Comparison of ENCODE assay signal across 10 cellular contexts in the genomic region with DNA sequence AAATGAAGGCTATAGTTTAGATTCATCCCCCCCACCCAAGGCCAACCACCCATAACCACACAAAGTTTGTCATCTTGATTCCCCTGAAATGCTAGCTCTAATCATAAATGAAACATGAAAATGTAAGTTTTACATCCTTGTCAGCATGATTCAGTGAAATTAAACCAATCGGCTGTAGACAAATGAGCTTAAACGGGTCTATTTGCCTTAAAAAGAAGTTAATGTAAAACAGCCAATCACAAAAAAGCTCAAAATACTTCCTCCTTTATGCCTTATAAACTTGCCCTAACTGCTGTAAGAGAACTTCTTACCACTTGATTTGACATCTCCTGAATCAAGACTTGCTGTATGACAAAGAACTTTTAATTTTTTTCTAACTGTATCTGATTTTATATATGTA. TPM values are rescaled to one million over a fixed set of nuclear protein-coding genes. Genes with fewer than 3 reads are reported as not detected.
A peak's percentile ranks its signal among the peaks of the same experiment; 100 is the strongest.
DNase-seq lines count a peak whose midpoint lies in the region; ATAC-seq and TF ChIP-seq lines count a peak whose summit lies in the region.
"Had no signal": no experiment of that assay in that cellular context is flagged by ENCODE, and none has a peak within 500 bp of the region (broad histone marks: within the 10 kb centered on the region; RNA-seq: fewer than 3 reads in every experiment).

No MANE protein-coding gene starts in this region.

- TF ChIP-seq CTCF in AG04449 (IDR thresholded peaks at IDR 0.05; ENCODE audit: insufficient read depth, low read length, missing control alignments), result no peak

- H3K27ac Mint-ChIP-seq in IgD-negative memory B cell, result peak overlapping the region in 1 of 3 donors; percentile 89
- H3K27ac Mint-ChIP-seq in activated naive CD8-positive, alpha-beta T cell, result peak overlapping the region; percentile 10

- ATAC-seq in HG03460 (IDR thresholded peaks at IDR 0.05; ENCODE audit: unreplicated experiment), result no peak

- CTCF ChIA-PET in AG04449 (lab: Yijun Ruan, JAX), result interaction anchor here (0.7 to 14.9 kb wide), 6 partner anchors 9 to 455 kb away, joined by 3 to 278 read pairs (median 5); no protein-coding TSS in a partner anchor

- peaks cover 7 to 21% (median 20%) of the 10 kb centered on the region in 3 donors for H3K4me1 Mint-ChIP-seq in IgD-negative memory B cell
- peaks cover 22% of the 10 kb centered on the region for H3K4me1 Mint-ChIP-seq in activated naive CD8-positive, alpha-beta T cell (ENCODE audit: low read depth)

- DNase-seq in AG04449 (ENCODE audit: low read depth, low spot score) (peak; percentile 28), kidney tubule cell (ENCODE audit: low spot score) (peak; percentile 36), retina (no peak), NCI-H446 treated with DMSO at 0.1 percent for 48 hours (lab: John Stamatoyannopoulos, UW) (no peak), T1000 (lab: John Stamatoyannopoulos, UW) (no peak)
- DNase-seq: cerebellar nuclear complex, NCI-H2081 treated with DMSO at 0.1 percent for 48 hours had no signal

- H3K9me3 Mint-ChIP-seq in IgD-negative memory B cell, result no peaks in the 10 kb centered on the region
- H3K9me3 Mint-ChIP-seq in activated naive CD8-positive, alpha-beta T cell (ENCODE audit: low read depth), result no peaks in the 10 kb centered on the region

- no peaks in the 10 kb centered on the region for H3K27me3 Mint-ChIP-seq in IgD-negative memory B cell
- no peaks in the 10 kb centered on the region for H3K27me3 Mint-ChIP-seq in activated naive CD8-positive, alpha-beta T cell

- no peak overlapping the region for H3K4me3 ChIP-seq in AG04449 (ENCODE audit: low read depth, low read length)

- POLR2A ChIA-PET in AG04449 (lab: Yijun Ruan, JAX), result no interaction called here

- peak overlapping the region in 3 of 4 donors; percentile 86 to 94 (median 91) for H3K4me3 Mint-ChIP-seq in IgD-negative memory B cell
- peak overlapping the region; percentile 4 for H3K4me3 Mint-ChIP-seq in activated naive CD8-positive, alpha-beta T cell

- peaks cover 1% of the 10 kb centered on the region for H3K36me3 Mint-ChIP-seq in IgD-negative memory B cell
- H3K36me3 Mint-ChIP-seq in activated naive CD8-positive, alpha-beta T cell, result no peaks in the 10 kb centered on the region

RNA-seq across cellular contexts. Expression of a gene that starts 34.5 kb away (rescaled TPM):
- 17.6 TPM for polyA plus RNA-seq in IgD-negative memory B cell

RNA-seq across cellular contexts. Expression of a gene that starts 44.4 kb away (rescaled TPM):
- polyA plus RNA-seq in IgD-negative memory B cell, result 208 TPM

Comparison
In these comparisons a context has a peak if more than half of its experiments do, and no peak if none do; other contexts are left out.
1. DNase-seq: peak in AG04449 (single experiment) and kidney tubule cell (single experiment); none in retina (single experiment), NCI-H446 treated with DMSO at 0.1 percent for 48 hours (single experiment) and T1000 (single experiment).